Comparison of ENCODE assay signal across 1 cellular context in genomic region chr14:68979021-68979721, GRCh38.
TF ChIP-seq lines count a peak whose summit lies in the region.

TSS of gene ACTN1 (minus strand) at chr14:68979302. CDS start at chr14:68979056, 246 bp downstream.

TF ChIP-seq in HepG2, 621 proteins besides CTCF, POLR2A, EP300 and RAD21 (continued from another document and continues in another):
- TF ChIP-seq KIAA2018 (CRISPR knock-in tag; IDR thresholded peaks at IDR 0.05; ENCODE audit: borderline replicate concordance) (no peak), FOXP1 (IDR thresholded peaks at IDR 0.05) (no peak), FOXP1 (CRISPR knock-in tag; IDR thresholded peaks at IDR 0.05) (no peak), PREB (CRISPR knock-in tag; IDR thresholded peaks at IDR 0.05) (no peak), ZNF788 (CRISPR knock-in tag; IDR thresholded peaks at IDR 0.05; ENCODE audit: borderline replicate concordance) (peak; percentile 14; the same call in 1 of the 2 replicates), SNAI1 (CRISPR knock-in tag; IDR thresholded peaks at IDR 0.05; ENCODE audit: borderline replicate concordance) (no peak), PRMT3 (CRISPR knock-in tag; IDR thresholded peaks at IDR 0.05; ENCODE audit: borderline replicate concordance, low read depth) (peak; percentile 76; the same call in 1 of the 2 replicates), AKNA (CRISPR knock-in tag; IDR thresholded peaks at IDR 0.05; ENCODE audit: borderline replicate concordance) (no peak), CHD4 (IDR thresholded peaks at IDR 0.05; ENCODE audit: borderline replicate concordance, low read length) (no peak), HCFC1 (IDR thresholded peaks at IDR 0.05; ENCODE audit: low read depth, low read length) (no peak), ZNF639 (CRISPR knock-in tag; conservative IDR thresholded peaks at IDR 0.05) (peak; percentile 80; the same call in 1 of the 2 replicates), ZKSCAN5 (CRISPR knock-in tag; IDR thresholded peaks at IDR 0.05) (no peak), ADNP (CRISPR knock-in tag; IDR thresholded peaks at IDR 0.05) (no peak), SUZ12 (IDR thresholded peaks at IDR 0.05; ENCODE audit: low read depth, low read length) (no peak), ZNF337 (CRISPR knock-in tag; IDR thresholded peaks at IDR 0.05; ENCODE audit: borderline replicate concordance, low read depth) (no peak), HOXA7 (CRISPR knock-in tag; IDR thresholded peaks at IDR 0.05) (no peak), ZNF512B (CRISPR knock-in tag; IDR thresholded peaks at IDR 0.05; ENCODE audit: borderline replicate concordance) (0 out of 2 replicates have a peak, but pooled peaks have one; percentile 27), REPIN1 (CRISPR knock-in tag; IDR thresholded peaks at IDR 0.05; ENCODE audit: borderline replicate concordance, low read depth) (no peak), HBP1 (CRISPR knock-in tag; IDR thresholded peaks at IDR 0.05; ENCODE audit: low read depth) (no peak; the same call in none of the 2 replicates), ZNF354B (CRISPR knock-in tag; IDR thresholded peaks at IDR 0.05) (no peak), ZFP37 (CRISPR knock-in tag; IDR thresholded peaks at IDR 0.05; ENCODE audit: borderline replicate concordance) (no peak), CEBPB (IDR thresholded peaks at IDR 0.05; ENCODE audit: borderline replicate concordance, low read depth, low read length) (no peak), ZNF180 (CRISPR knock-in tag; IDR thresholded peaks at IDR 0.05; ENCODE audit: borderline replicate concordance, low read depth) (no peak), ZNF446 (CRISPR knock-in tag; IDR thresholded peaks at IDR 0.05) (0 out of 2 replicates have a peak, but pooled peaks have one; percentile 56), CCDC6 (CRISPR knock-in tag; IDR thresholded peaks at IDR 0.05) (peak; percentile 82), SYNCRIP (IDR thresholded peaks at IDR 0.05; ENCODE audit: insufficient read depth, low read depth, low read length) (no peak), ZNF503 (CRISPR knock-in tag; IDR thresholded peaks at IDR 0.05) (no peak), ZNF550 (CRISPR knock-in tag; IDR thresholded peaks at IDR 0.05; ENCODE audit: borderline replicate concordance) (0 out of 2 replicates have a peak, but pooled peaks have one; percentile 10), SP1 (IDR thresholded peaks at IDR 0.05) (no peak), SP1 (CRISPR knock-in tag; IDR thresholded peaks at IDR 0.05) (peak; percentile 81), KLF6 (CRISPR knock-in tag; IDR thresholded peaks at IDR 0.05) (0 out of 2 replicates have a peak, but pooled peaks have one; percentile 29), ARHGAP35 (CRISPR knock-in tag; IDR thresholded peaks at IDR 0.05; ENCODE audit: borderline replicate concordance) (no peak), FOXA3 (CRISPR knock-in tag; IDR thresholded peaks at IDR 0.05) (no peak), ZNF782 (CRISPR knock-in tag; IDR thresholded peaks at IDR 0.05; ENCODE audit: borderline replicate concordance) (no peak), ZNF44 (CRISPR knock-in tag; IDR thresholded peaks at IDR 0.05) (no peak)
